16 cellular contexts compared by ENCODE assay signal in genomic region chr20:3801299-3801698, GRCh38. TPM values are rescaled to one million over a fixed set of nuclear protein-coding genes. Genes with fewer than 3 reads are reported as not detected.
DNase-seq lines count a peak whose midpoint lies in the region; ATAC-seq and TF ChIP-seq lines count a peak whose summit lies in the region.
"Had no signal": no experiment of that assay in that cellular context is flagged by ENCODE, and none has a peak within 500 bp of the region (broad histone marks: within the 10 kb centered on the region; RNA-seq: fewer than 3 reads in every experiment).

No MANE protein-coding gene starts in this region.

- H3K9me3 Mint-ChIP-seq in activated CD4-positive, alpha-beta T cell treated with anti-CD3 and anti-CD28 coated beads, Interleukin-2, amount 10 ng/mL, durations not matched to agents 7 days and 5 days = no peaks in the 10 kb centered on the region
- no peaks in the 10 kb centered on the region for H3K9me3 Mint-ChIP-seq in HFFc6
- H3K9me3 Mint-ChIP-seq: nephron progenitor cell had no signal

- H3K27ac ChIP-seq in effector memory CD4-positive, alpha-beta T cell (ENCODE audit: insufficient read depth, low read length, poor library complexity, severe bottlenecking) = peak overlapping the region; percentile 65
- peak overlapping the region; percentile 31 to 99 (median 53) for H3K27ac ChIP-seq in spleen

- H3K36me3 Mint-ChIP-seq in activated CD4-positive, alpha-beta T cell treated with anti-CD3 and anti-CD28 coated beads, Interleukin-2, amount 10 ng/mL, durations not matched to agents 7 days and 5 days (ENCODE audit: low read depth) = peaks cover 94% of the 10 kb centered on the region
- peaks cover 57% of the 10 kb centered on the region for H3K36me3 Mint-ChIP-seq in HFFc6 (ENCODE audit: low read depth)

- CTCF ChIA-PET in activated CD4-positive, alpha-beta T cell treated with anti-CD3 and anti-CD28 coated beads, Interleukin-2, amount 10 ng/mL, durations not matched to agents 7 days and 5 days (lab: Charles Lee) = interaction anchor here (1.3 to 8.3 kb wide), 4 partner anchors 14 to 43 kb away, joined by 3 to 94 read pairs (median 8); partner anchors contain the start of genes AP5S1 and CENPB

- DNase-seq in activated CD4-positive, alpha-beta T cell treated with anti-CD3 and anti-CD28 coated beads, Interleukin-2, amount 10 ng/mL, durations not matched to agents 7 days and 5 days = no peak
- DNase-seq in activated CD4-positive, alpha-beta T cell treated with anti-CD3 and anti-CD28 coated beads for 48 hours = no peak
- no peak for DNase-seq in HFFc6
- no peak for DNase-seq in effector memory CD4-positive, alpha-beta T cell
- peak; percentile 67 for DNase-seq in spleen
- no peak for DNase-seq in GM03348 (ENCODE audit: low spot score)
- DNase-seq in SIG-M5 treated with dmso at 0.1 percent for 504 hours (lab: John Stamatoyannopoulos, UW; ENCODE audit: unreplicated experiment) = no peak
- DNase-seq: HCEC 1CT, MM.1S, NCI-H1694 treated with DMSO at 0.1 percent for 48 hours, nephron progenitor cell, RPMI8226, trophoblast cell had no signal

- H3K9me3 ChIP-seq in effector memory CD4-positive, alpha-beta T cell (ENCODE audit: control insufficient read depth, low read length) = no peaks in the 10 kb centered on the region
- no peaks in the 10 kb centered on the region for H3K9me3 ChIP-seq in spleen

- no peak for ATAC-seq in GM21515 (IDR thresholded peaks at IDR 0.05; ENCODE audit: unreplicated experiment)

- H3K27ac Mint-ChIP-seq in activated CD4-positive, alpha-beta T cell treated with anti-CD3 and anti-CD28 coated beads, Interleukin-2, amount 10 ng/mL, durations not matched to agents 7 days and 5 days = peak overlapping the region; percentile 77
- H3K27ac Mint-ChIP-seq in HFFc6 = peak overlapping the region; percentile 38
- H3K27ac Mint-ChIP-seq: nephron progenitor cell had no signal

- WGBS in spleen, 5 donors = 86 to 94% (median 90%) methylated on average over 4 of the region's 4 CpGs

- POLR2A ChIA-PET in activated CD4-positive, alpha-beta T cell treated with anti-CD3 and anti-CD28 coated beads, Interleukin-2, amount 10 ng/mL, durations not matched to agents 7 days and 5 days (lab: Charles Lee) = no interaction called here

- H3K27me3 Mint-ChIP-seq in activated CD4-positive, alpha-beta T cell treated with anti-CD3 and anti-CD28 coated beads, Interleukin-2, amount 10 ng/mL, durations not matched to agents 7 days and 5 days = no peaks in the 10 kb centered on the region
- peaks cover 8% of the 10 kb centered on the region for H3K27me3 Mint-ChIP-seq in HFFc6 (ENCODE audit: insufficient read depth)
- H3K27me3 Mint-ChIP-seq: progenitor cell of endocrine pancreas had no signal

- H3K4me3 Mint-ChIP-seq in activated CD4-positive, alpha-beta T cell treated with anti-CD3 and anti-CD28 coated beads, Interleukin-2, amount 10 ng/mL, durations not matched to agents 7 days and 5 days = no peak overlapping the region
- no peak overlapping the region for H3K4me3 Mint-ChIP-seq in HFFc6
- H3K4me3 Mint-ChIP-seq: nephron progenitor cell had no signal

- peaks cover 77% of the 10 kb centered on the region for H3K4me1 Mint-ChIP-seq in activated CD4-positive, alpha-beta T cell treated with anti-CD3 and anti-CD28 coated beads, Interleukin-2, amount 10 ng/mL, durations not matched to agents 7 days and 5 days
- peaks cover 72% of the 10 kb centered on the region for H3K4me1 Mint-ChIP-seq in HFFc6 (ENCODE audit: low read depth)

- peaks cover 61% of the 10 kb centered on the region for H3K36me3 ChIP-seq in effector memory CD4-positive, alpha-beta T cell (ENCODE audit: control insufficient read depth, insufficient read depth, low read length)
- peaks cover 0 to 81% (median 56%) of the 10 kb centered on the region in 6 donors for H3K36me3 ChIP-seq in spleen

- TF ChIP-seq POLR2A in spleen (IDR thresholded peaks at IDR 0.05) = no peak

- no peak overlapping the region for H3K4me3 ChIP-seq in effector memory CD4-positive, alpha-beta T cell (ENCODE audit: insufficient read depth, low read depth, low read length, poor library complexity, severe bottlenecking)
- no peak overlapping the region for H3K4me3 ChIP-seq in spleen
- H3K4me3 ChIP-seq: smooth muscle cell had no signal

- TF ChIP-seq CTCF in HFFc6 (IDR thresholded peaks at IDR 0.05) (no peak), spleen (IDR thresholded peaks at IDR 0.05 in 8 of 11, conservative IDR thresholded peaks at IDR 0.05 in 3 of 11) (no peak)

- H3K4me1 ChIP-seq in effector memory CD4-positive, alpha-beta T cell (ENCODE audit: control insufficient read depth, insufficient read depth, low read length, poor library complexity, severe bottlenecking) = peaks cover 55% of the 10 kb centered on the region
- peaks cover 36 to 100% (median 83%) of the 10 kb centered on the region in 6 donors for H3K4me1 ChIP-seq in spleen

- intact Hi-C loops in spleen (cut with DNase I; ENCODE audit: low total_unique reads) = no loop called here

- no peaks in the 10 kb centered on the region for H3K27me3 ChIP-seq in effector memory CD4-positive, alpha-beta T cell (replicated peaks; ENCODE audit: control insufficient read depth, insufficient read depth, low read length, poor library complexity, severe bottlenecking)
- H3K27me3 ChIP-seq in spleen (replicated peaks in 1 of 7) = no peaks in the 10 kb centered on the region

RNA-seq across cellular contexts. Expression of gene CDC25B, which starts 5.2 kb away (rescaled TPM):
- total RNA-seq in activated CD4-positive, alpha-beta T cell treated with anti-CD3 and anti-CD28 coated beads, Interleukin-2, amount 10 ng/mL, durations not matched to agents 7 days and 5 days = 100 to 1,000 TPM; 403 to 429 TPM
- 10 to 100 TPM; 44.9 to 92.6 (median 84.5) TPM for total RNA-seq in HFFc6 (2021; fragmentation: NEBNext Ultra II Directional; extraction: Animal tissue kit (Norgen Biotek cat#: 25700))
- 10 to 100 TPM; 48.3 to 67.7 (median 55.1) TPM for total RNA-seq in spleen
- 10 to 100 TPM; 22.8 to 45.8 (median 42.9) TPM for polyA plus RNA-seq in spleen

RNA-seq across cellular contexts. Expression of gene CENPB, which starts 14.8 kb away (rescaled TPM):
- total RNA-seq in activated CD4-positive, alpha-beta T cell treated with anti-CD3 and anti-CD28 coated beads, Interleukin-2, amount 10 ng/mL, durations not matched to agents 7 days and 5 days = 10 to 100 TPM; 77.8 to 85.6 TPM
- 100 to 1,000 TPM; 109 to 128 (median 117) TPM for total RNA-seq in HFFc6 (2021; fragmentation: NEBNext Ultra II Directional; extraction: Animal tissue kit (Norgen Biotek cat#: 25700))
- total RNA-seq in spleen = 10 to 100 TPM; 41.8 to 84.7 (median 57.9) TPM
- 10 to 100 TPM; 24.8 to 56.9 (median 29.3) TPM for polyA plus RNA-seq in spleen

RNA-seq across cellular contexts. Expression of gene AP5S1, which starts 19.0 kb away (rescaled TPM):
- total RNA-seq in activated CD4-positive, alpha-beta T cell treated with anti-CD3 and anti-CD28 coated beads, Interleukin-2, amount 10 ng/mL, durations not matched to agents 7 days and 5 days = 10 to 100 TPM; 16.6 to 18.2 TPM
- total RNA-seq in HFFc6 (2021; fragmentation: NEBNext Ultra II Directional; extraction: Animal tissue kit (Norgen Biotek cat#: 25700)) = 10 to 100 TPM; 17.7 to 21.7 (median 19.4) TPM
- total RNA-seq in spleen = 10 to 100 TPM; 11.1 to 19.0 (median 17.1) TPM
- polyA plus RNA-seq in spleen = 1 to 10 TPM; 5.3 to 9.6 (median 5.6) TPM

RNA-seq across cellular contexts. Expression of gene SPEF1, which starts 20.1 kb away (rescaled TPM):
- under 1 TPM; 0.17 to 0.21 TPM for total RNA-seq in activated CD4-positive, alpha-beta T cell treated with anti-CD3 and anti-CD28 coated beads, Interleukin-2, amount 10 ng/mL, durations not matched to agents 7 days and 5 days
- total RNA-seq in HFFc6 (2021; fragmentation: NEBNext Ultra II Directional; extraction: Animal tissue kit (Norgen Biotek cat#: 25700)) = under 1 TPM in 5 of 6 experiments, not detected in 1; 0.19 to 0.48 (median 0.36) TPM
- not detected for total RNA-seq in spleen
- under 1 TPM in 2 of 3 donors, not detected in 1; 0.06 to 0.11 TPM for polyA plus RNA-seq in spleen

RNA-seq across cellular contexts. Expression of gene ADISSP, which starts 33.7 kb away (rescaled TPM):
- total RNA-seq in activated CD4-positive, alpha-beta T cell treated with anti-CD3 and anti-CD28 coated beads, Interleukin-2, amount 10 ng/mL, durations not matched to agents 7 days and 5 days = 10 to 100 TPM; 27.8 to 27.9 TPM
- total RNA-seq in HFFc6 (2021; fragmentation: NEBNext Ultra II Directional; extraction: Animal tissue kit (Norgen Biotek cat#: 25700)) = 100 to 1,000 TPM in 1 of 6 experiments, 10 to 100 TPM in 5; 86.0 to 105 (median 89.9) TPM
- total RNA-seq in spleen = 10 to 100 TPM; 29.4 to 42.4 (median 35.1) TPM
- polyA plus RNA-seq in spleen = 10 to 100 TPM; 31.3 to 55.5 (median 36.8) TPM

Comparison
In these comparisons a context has a peak if more than half of its experiments do, and no peak if none do; other contexts are left out.
1. RNA of gene CDC25B, which starts 5.2 kb away (total RNA-seq): 403 to 429 TPM in activated CD4-positive, alpha-beta T cell treated with anti-CD3 and anti-CD28 coated beads, Interleukin-2, amount 10 ng/mL, durations not matched to agents 7 days and 5 days; 44.9 to 92.6 TPM in HFFc6 and 48.3 to 67.7 TPM in spleen; every median in the first group is over 4 times any median in the second.